Comparison of ENCODE assay signal across 1 cellular context in genomic region chr17:2030779-2031163, GRCh38.
TF ChIP-seq lines count a peak whose summit lies in the region.

No MANE protein-coding gene starts in this region.

TF ChIP-seq in GM12878, 131 proteins besides CTCF, POLR2A, EP300 and RAD21:
- TF ChIP-seq SPI1 (IDR thresholded peaks at IDR 0.05; ENCODE audit: borderline replicate concordance, insufficient read depth, low read depth, low read length) (peak; percentile 34; the same call in 1 of the 2 replicates), GATAD2B (conservative IDR thresholded peaks at IDR 0.05; ENCODE audit: low read depth) (no peak), PBX3 (IDR thresholded peaks at IDR 0.05; ENCODE audit: insufficient replicate concordance, low read depth, low read length) (peak; percentile 20), ZNF687 (IDR thresholded peaks at IDR 0.05) (0 out of 2 replicates have a peak, but pooled peaks have one; percentile 36), SMARCA5 (IDR thresholded peaks at IDR 0.05) (peak; percentile 48; the same call in 1 of the 2 replicates), SMC3 (IDR thresholded peaks at IDR 0.05; ENCODE audit: borderline replicate concordance, low read length) (peak; percentile 21; the same call in 1 of the 2 replicates), RUNX3 (IDR thresholded peaks at IDR 0.05; ENCODE audit: low read length) (peak; percentile 16; the same call in 1 of the 2 replicates), ATF7 (IDR thresholded peaks at IDR 0.05; ENCODE audit: low read depth) (0 out of 2 replicates have a peak, but pooled peaks have one; percentile 17), BCL3 (IDR thresholded peaks at IDR 0.05; ENCODE audit: borderline replicate concordance, insufficient read depth, low read depth, low read length, poor library complexity, severe bottlenecking) (no peak), EGR1 (IDR thresholded peaks at IDR 0.05; ENCODE audit: borderline replicate concordance in 1 of 2, low read depth in 2 of 2, low read length in 2 of 2) (peak in 1 of 2 experiments; percentile 59; a peak in 2 of 3 replicates), RB1 (IDR thresholded peaks at IDR 0.05; ENCODE audit: borderline replicate concordance) (no peak), NRF1 (conservative IDR thresholded peaks at IDR 0.05; ENCODE audit: low read depth, low read length) (no peak), PKNOX1 (IDR thresholded peaks at IDR 0.05) (peak; percentile 75)
